Comparison of ENCODE assay signal across 24 cellular contexts in genomic region chr2:96084006-96084857, GRCh38. TPM values are rescaled to one million over a fixed set of nuclear protein-coding genes. Genes with fewer than 3 reads are reported as not detected.
DNase-seq lines count a peak whose midpoint lies in the region; ATAC-seq and TF ChIP-seq lines count a peak whose summit lies in the region.
"Had no signal": no experiment of that assay in that cellular context is flagged by ENCODE, and none has a peak within 500 bp of the region (broad histone marks: within the 10 kb centered on the region; RNA-seq: fewer than 3 reads in every experiment).

No MANE protein-coding gene starts in this region.

- H3K36me3 ChIP-seq in IMR-90 (ENCODE audit: control insufficient read depth, insufficient read depth, low read length) (no peaks in the 10 kb centered on the region), spleen (no peaks in the 10 kb centered on the region)
- H3K36me3 ChIP-seq: HAP-1 had no signal

- no TSS peak for BruUV-seq in IMR-90 (replicated peaks; lab: Mats Ljungman, UMichigan)

- H3K14ac ChIP-seq in IMR-90 (replicated peaks; ENCODE audit: low read depth, low read length): no peak overlapping the region

- CTCF ChIA-PET in activated naive CD4-positive, alpha-beta T cell treated with anti-CD3 and anti-CD28 coated beads, Interleukin-2, amount 10 ng/mL, durations not matched to agents 7 days and 5 days (lab: Charles Lee): no interaction called here
- CTCF ChIA-PET in IMR-90 (lab: Yijun Ruan, JAX): no interaction called here

- 66% methylated on average over 4 of the region's 21 CpGs; no CpG with 5 or more reads in 1 of the 2 experiments for WGBS in IMR-90 (ENCODE audit: extremely low coverage in 2 of 2, insufficient read length in 1 of 2), 2 experiments
- WGBS in spleen, 5 donors: 70 to 88% (median 84%) methylated on average over 18 to 21 of the region's 21 CpGs

- H3K9me3 ChIP-seq in IMR-90 (ENCODE audit: control insufficient read depth, insufficient read depth, low read length) (no peaks in the 10 kb centered on the region), spleen (no peaks in the 10 kb centered on the region), T-helper 17 cell (ENCODE audit: control insufficient read depth, low read length, poor library complexity, severe bottlenecking) (no peaks in the 10 kb centered on the region)
- H3K9me3 ChIP-seq: HAP-1, testis had no signal

- no peak overlapping the region for H2AK5ac ChIP-seq in IMR-90 (ENCODE audit: low read depth, low read length)

- no peak overlapping the region for H3K18ac ChIP-seq in IMR-90 (ENCODE audit: low read depth, low read length)

- H3K4ac ChIP-seq in IMR-90 (ENCODE audit: low read depth, low read length): no peak overlapping the region

- H2BK20ac ChIP-seq in IMR-90 (ENCODE audit: low read depth, low read length): no peak overlapping the region

- H3K56ac ChIP-seq in IMR-90 (ENCODE audit: extremely low read depth, insufficient read depth, low read length): no peak overlapping the region

- TF ChIP-seq POLR2A in IMR-90 (IDR thresholded peaks at IDR 0.05; ENCODE audit: low read depth, low read length): no peak
- no peak for TF ChIP-seq POLR2A in spleen (IDR thresholded peaks at IDR 0.05)

- ATAC-seq in IMR-90 (ENCODE audit: low read depth): no peak
- ATAC-seq in T-helper 17 cell: no peak
- ATAC-seq: stimulated activated naive B cell treated with anti-CD40 and anti-IgM and Interleukin-4, amounts not matched to agents 10 μg/mL and 1 μg/mL and 100 μg/mL, for 72 hours had no signal

- no peak overlapping the region for H2BK120ac ChIP-seq in IMR-90 (ENCODE audit: low read depth, low read length)

- TF ChIP-seq RAD21 in IMR-90 (IDR thresholded peaks at IDR 0.05; ENCODE audit: low read length): no peak

- H2AK9ac ChIP-seq in IMR-90 (replicated peaks; ENCODE audit: low read depth, low read length, poor library complexity): peak overlapping the region; percentile 9

- no peaks in the 10 kb centered on the region for H3K79me1 ChIP-seq in IMR-90 (ENCODE audit: low read depth in 1 of 2, low read length in 2 of 2)

- H3K4me1 Mint-ChIP-seq in activated naive CD4-positive, alpha-beta T cell treated with anti-CD3 and anti-CD28 coated beads, Interleukin-2, amount 10 ng/mL, durations not matched to agents 7 days and 5 days: no peaks in the 10 kb centered on the region
- H3K4me1 Mint-ChIP-seq in T-helper 17 cell: peaks cover 2% of the 10 kb centered on the region
- H3K4me1 Mint-ChIP-seq: stimulated activated naive B cell treated with anti-CD40 and anti-IgM and Interleukin-4, amounts not matched to agents 10 μg/mL and 1 μg/mL and 100 μg/mL, for 72 hours had no signal

- dilution Hi-C loops in IMR-90 (cut with HindIII; ENCODE audit: low sequenced_read_pairs, unreplicated experiment): no loop called here

- in situ Hi-C loops in IMR-90 (cut with MboI; ENCODE audit: low sequenced_read_pairs): no loop called here

- H3K36me3 Mint-ChIP-seq in activated naive CD4-positive, alpha-beta T cell treated with anti-CD3 and anti-CD28 coated beads, Interleukin-2, amount 10 ng/mL, durations not matched to agents 7 days and 5 days: no peaks in the 10 kb centered on the region
- H3K36me3 Mint-ChIP-seq in T-helper 17 cell (ENCODE audit: low read depth): peaks cover 5% of the 10 kb centered on the region
- H3K36me3 Mint-ChIP-seq: stimulated activated naive B cell treated with anti-CD40 and anti-IgM and Interleukin-4, amounts not matched to agents 10 μg/mL and 1 μg/mL and 100 μg/mL, for 72 hours had no signal

- TF ChIP-seq CTCF in IMR-90 (conservative IDR thresholded peaks at IDR 0.05; ENCODE audit: low read depth, low read length) (no peak), spleen (IDR thresholded peaks at IDR 0.05 in 8 of 11, conservative IDR thresholded peaks at IDR 0.05 in 3 of 11) (no peak)

- no peak overlapping the region for H4K5ac ChIP-seq in IMR-90 (ENCODE audit: low read depth, low read length)

- H4K91ac ChIP-seq in IMR-90 (ENCODE audit: insufficient read depth, low read depth, low read length): no peak overlapping the region

- no peak overlapping the region for H3K4me2 ChIP-seq in IMR-90 (ENCODE audit: low read depth, low read length)

- no peak overlapping the region for H4K8ac ChIP-seq in IMR-90 (ENCODE audit: low read depth in 2 of 2, low read length in 2 of 2)

- H3K27ac ChIP-seq in IMR-90 (ENCODE audit: insufficient read depth, low read length) (no peak overlapping the region), spleen (peak overlapping the region in 6 of 8 donors; percentile 15 to 69 (median 61))
- H3K27ac ChIP-seq: testis had no signal

- intact Hi-C loops in IMR-90 (cut with micrococcal nuclease) (no loop called here), spleen (cut with DNase I; ENCODE audit: low total_unique reads) (no loop called here)

- POLR2A ChIA-PET in IMR-90 (lab: Charles Lee; ENCODE audit: unreplicated experiment): no interaction called here

- H3K9me1 ChIP-seq in IMR-90 (ENCODE audit: insufficient read depth, low read length): no peaks in the 10 kb centered on the region

- H3K9ac ChIP-seq in IMR-90 (ENCODE audit: low read depth, low read length): no peak overlapping the region

- H3K4me1 ChIP-seq in IMR-90 (ENCODE audit: control insufficient read depth, insufficient read depth, low read length) (no peaks in the 10 kb centered on the region), spleen (peaks cover 0 to 41% (median 26%) of the 10 kb centered on the region in 6 donors)
- H3K4me1 ChIP-seq: HAP-1 had no signal

- no peak overlapping the region for H3K4me3 Mint-ChIP-seq in activated naive CD4-positive, alpha-beta T cell treated with anti-CD3 and anti-CD28 coated beads, Interleukin-2, amount 10 ng/mL, durations not matched to agents 7 days and 5 days
- no peak overlapping the region for H3K4me3 Mint-ChIP-seq in T-helper 17 cell
- H3K4me3 Mint-ChIP-seq: nephron progenitor cell; stimulated activated naive B cell treated with anti-CD40 and anti-IgM and Interleukin-4, amounts not matched to agents 10 μg/mL and 1 μg/mL and 100 μg/mL, for 72 hours had no signal

- H3K27me3 ChIP-seq in IMR-90 (ENCODE audit: control insufficient read depth, insufficient read depth, low read length) (peaks cover 28% of the 10 kb centered on the region), spleen (replicated peaks in 1 of 7) (no peaks in the 10 kb centered on the region)
- H3K27me3 ChIP-seq: testis had no signal

- DNase-seq in activated naive CD4-positive, alpha-beta T cell treated with anti-CD3 and anti-CD28 coated beads, Interleukin-2, amount 10 ng/mL, durations not matched to agents 7 days and 5 days: peak; percentile 17
- no peak for DNase-seq in activated naive CD4-positive, alpha-beta T cell (lab: John Stamatoyannopoulos, UW)
- DNase-seq in IMR-90 (no peak), iPS-NIHi7 (ENCODE audit: extremely low spot score) (peak; percentile 3), spleen (peak; percentile 68), mucosa of gallbladder (ENCODE audit: low spot score) (no peak), T-helper 17 cell (no peak)
- no peak for DNase-seq in activated CD4-positive, alpha-beta T cell treated with anti-CD3 and anti-CD28 coated beads for 1 hour
- DNase-seq: DMS79; glutamatergic neuron; midbrain; MM.1S; NCI-H1436; NCI-H526; nephron progenitor cell; RPMI8226; stimulated activated CD4-positive, alpha-beta T cell treated with anti-CD3 and anti-CD28 coated beads, Interleukin-1b, Interleukin-23, amount 100 ng/mL, for 48 hours; stimulated activated naive B cell treated with anti-CD40 and anti-IgM and Interleukin-4, amounts not matched to agents 10 μg/mL and 1 μg/mL and 100 μg/mL, for 72 hours; T-helper 9 cell had no signal

- H3K27ac Mint-ChIP-seq in activated naive CD4-positive, alpha-beta T cell treated with anti-CD3 and anti-CD28 coated beads, Interleukin-2, amount 10 ng/mL, durations not matched to agents 7 days and 5 days: no peak overlapping the region
- H3K27ac Mint-ChIP-seq in T-helper 17 cell: no peak overlapping the region
- H3K27ac Mint-ChIP-seq: activated T-helper 2 cell treated with anti-CD3 and anti-CD28 coated beads, Interferon-gamma antibody, Interleukin-2, Interleukin-4, amounts not matched to agents 10 μg/mL and 5 μg/mL and 100 μg/mL, durations not matched to agents 14 hours and 24 hours and 36 hours; stimulated activated naive B cell treated with anti-CD40 and anti-IgM and Interleukin-4, amounts not matched to agents 10 μg/mL and 1 μg/mL and 100 μg/mL, for 72 hours had no signal

- peaks cover 16% of the 10 kb centered on the region for H3K27me3 Mint-ChIP-seq in activated naive CD4-positive, alpha-beta T cell treated with anti-CD3 and anti-CD28 coated beads, Interleukin-2, amount 10 ng/mL, durations not matched to agents 7 days and 5 days
- peaks cover 24% of the 10 kb centered on the region for H3K27me3 Mint-ChIP-seq in T-helper 17 cell

- H4K20me1 ChIP-seq in IMR-90 (ENCODE audit: insufficient read depth, low read length): no peaks in the 10 kb centered on the region

- H3K9me3 Mint-ChIP-seq in activated naive CD4-positive, alpha-beta T cell treated with anti-CD3 and anti-CD28 coated beads, Interleukin-2, amount 10 ng/mL, durations not matched to agents 7 days and 5 days: no peaks in the 10 kb centered on the region
- H3K9me3 Mint-ChIP-seq: activated T-helper 2 cell treated with anti-CD3 and anti-CD28 coated beads, Interferon-gamma antibody, Interleukin-2, Interleukin-4, amounts not matched to agents 10 μg/mL and 5 μg/mL and 100 μg/mL, durations not matched to agents 14 hours and 24 hours and 36 hours had no signal

- no peak overlapping the region for H2AFZ ChIP-seq in IMR-90 (replicated peaks; ENCODE audit: low read length, poor library complexity)

- H2BK5ac ChIP-seq in IMR-90 (ENCODE audit: low read depth, low read length, poor library complexity, severe bottlenecking): no peak overlapping the region

- no peak overlapping the region for H2BK15ac ChIP-seq in IMR-90 (ENCODE audit: low read depth, low read length)

- no peak overlapping the region for H3K23ac ChIP-seq in IMR-90 (ENCODE audit: low read depth, low read length)

- H3K4me3 ChIP-seq in IMR-90 (ENCODE audit: insufficient read depth, low read depth, low read length) (no peak overlapping the region), spleen (no peak overlapping the region)
- H3K4me3 ChIP-seq: HAP-1, testis had no signal

RNA-seq across cellular contexts. Expression of gene ADRA2B, which starts 32.1 kb away (rescaled TPM):
- total RNA-seq in IMR-90 (2012; rRNA removed): not detected in 2 replicates
- not detected in 2 replicates for polyA plus RNA-seq in IMR-90 (2012; rRNA removed)
- polyA plus RNA-seq in IMR-90 (2012; cell fraction: cytosol; rRNA removed): not detected in 2 replicates
- polyA plus RNA-seq in IMR-90 (2012; cell fraction: nucleus; rRNA removed; ENCODE audit: low replicate concordance): 0.17 and 0.40 TPM in 2 replicates
- total RNA-seq in spleen: 10 to 100 TPM in 3 of 7 donors, 1 to 10 TPM in 4; 3.1 to 14.2 (median 9.0) TPM
- 1 to 10 TPM; 1.8 to 4.2 (median 1.8) TPM for polyA plus RNA-seq in spleen
- total RNA-seq in mucosa of gallbladder: 0.95 TPM
- 1 to 10 TPM in 1 of 2 donors, under 1 TPM in 1; 0.85 to 2.8 TPM for total RNA-seq in T-helper 17 cell
- total RNA-seq: bronchial epithelial cell had no signal

RNA-seq across cellular contexts. Expression of gene GPAT2, which starts 49.5 kb away (rescaled TPM):
- 0.28 and 0.36 TPM in 2 replicates for total RNA-seq in IMR-90 (2012; rRNA removed)
- 0.53 and 0.57 TPM in 2 replicates for polyA plus RNA-seq in IMR-90 (2012; rRNA removed)
- 0.36 TPM in 2 replicates for polyA plus RNA-seq in IMR-90 (2012; cell fraction: cytosol; rRNA removed)
- polyA plus RNA-seq in IMR-90 (2012; cell fraction: nucleus; rRNA removed; ENCODE audit: low replicate concordance): 0.88 and 2.4 TPM in 2 replicates
- total RNA-seq in spleen: 10 to 100 TPM in 2 of 7 donors, 1 to 10 TPM in 5; 3.7 to 12.5 (median 8.8) TPM
- polyA plus RNA-seq in spleen: 1 to 10 TPM; 3.9 to 5.0 (median 4.7) TPM
- 3.0 TPM for total RNA-seq in mucosa of gallbladder
- total RNA-seq in T-helper 17 cell: 1 to 10 TPM; 1.2 to 5.0 TPM

RNA-seq across cellular contexts. Expression of gene ASTL, which starts 54.1 kb away (rescaled TPM):
- total RNA-seq in IMR-90 (2012; rRNA removed): not detected in 2 replicates
- not detected in 2 replicates for polyA plus RNA-seq in IMR-90 (2012; rRNA removed)
- polyA plus RNA-seq in IMR-90 (2012; cell fraction: cytosol; rRNA removed): 0.04 TPM in 1 of 2 replicates, not detected in the other
- polyA plus RNA-seq in IMR-90 (2012; cell fraction: nucleus; rRNA removed; ENCODE audit: low replicate concordance): 0.25 and 0.48 TPM in 2 replicates
- 1 to 10 TPM in 2 of 7 donors, under 1 TPM in 4, not detected in 1; 0.49 to 2.2 (median 0.72) TPM for total RNA-seq in spleen
- under 1 TPM; 0.24 to 0.33 (median 0.29) TPM for polyA plus RNA-seq in spleen
- total RNA-seq in mucosa of gallbladder: not detected
- total RNA-seq in T-helper 17 cell: 1 to 10 TPM; 4.2 to 7.9 TPM
- total RNA-seq: bronchial epithelial cell, dermis microvascular lymphatic vessel endothelial cell had no signal

Comparison
In these comparisons a context has a peak if more than half of its experiments do, and no peak if none do; other contexts are left out.
1. DNase-seq: peak in activated naive CD4-positive, alpha-beta T cell treated with anti-CD3 and anti-CD28 coated beads, Interleukin-2, amount 10 ng/mL, durations not matched to agents 7 days and 5 days (single experiment), iPS-NIHi7 (single experiment) and spleen (single experiment); none in activated naive CD4-positive, alpha-beta T cell (0 of 4), IMR-90 (single experiment), mucosa of gallbladder (single experiment), activated CD4-positive, alpha-beta T cell treated with anti-CD3 and anti-CD28 coated beads for 1 hour (single experiment) and T-helper 17 cell (0 of 3).